Comparison of ENCODE assay signal across 12 cellular contexts in genomic region chr10:119336599-119336998, GRCh38.
"Had no signal": no experiment of that assay in that cellular context is flagged by ENCODE, and none has a peak within 500 bp of the region (broad histone marks: within the 10 kb centered on the region; RNA-seq: fewer than 3 reads in every experiment).

No MANE protein-coding gene starts in this region.

- ATAC-seq: natural killer cell treated with Interleukin-12 subunit alpha and Interleukin-12 subunit beta and Interleukin-15 and Interleukin-18, amount 100 ng/mL, for 72 hours had no signal

- H3K27me3 Mint-ChIP-seq: activated CD4-positive, alpha-beta memory T cell treated with anti-CD3 and anti-CD28 coated beads for 36 hours; activated naive CD8-positive, alpha-beta T cell; natural killer cell treated with Interleukin-12 subunit alpha and Interleukin-12 subunit beta and Interleukin-15 and Interleukin-18, amount 100 ng/mL, for 72 hours had no signal

- DNase-seq: activated CD4-positive, alpha-beta memory T cell treated with anti-CD3 and anti-CD28 coated beads for 36 hours; activated CD4-positive, CD25-positive, alpha-beta regulatory T cell treated with anti-CD3 and anti-CD28 coated beads, Interleukin-2, amount 50 U/mL, for 72 hours; activated gamma-delta T cell; activated T-cell treated with anti-CD3 and anti-CD28 coated beads, Interleukin-2, amount 50 U/mL, for 48 hours; hippocampal formation; SHP77 treated with DMSO at 0.1 percent for 48 hours; small intestine; stimulated activated naive CD4-positive, alpha-beta T cell; substantia nigra; trophoblast cell had no signal

- H3K36me3 Mint-ChIP-seq: natural killer cell treated with Interleukin-12 subunit alpha and Interleukin-12 subunit beta and Interleukin-15 and Interleukin-18, amount 100 ng/mL, for 72 hours had no signal

- H3K27ac Mint-ChIP-seq: activated CD4-positive, alpha-beta memory T cell treated with anti-CD3 and anti-CD28 coated beads for 36 hours; activated naive CD8-positive, alpha-beta T cell; natural killer cell treated with Interleukin-12 subunit alpha and Interleukin-12 subunit beta and Interleukin-15 and Interleukin-18, amount 100 ng/mL, for 72 hours had no signal

- H3K4me3 Mint-ChIP-seq: activated CD4-positive, alpha-beta memory T cell treated with anti-CD3 and anti-CD28 coated beads for 36 hours; activated naive CD8-positive, alpha-beta T cell; natural killer cell treated with Interleukin-12 subunit alpha and Interleukin-12 subunit beta and Interleukin-15 and Interleukin-18, amount 100 ng/mL, for 72 hours had no signal

- H3K9me3 Mint-ChIP-seq: activated CD4-positive, alpha-beta memory T cell treated with anti-CD3 and anti-CD28 coated beads for 36 hours; natural killer cell treated with Interleukin-12 subunit alpha and Interleukin-12 subunit beta and Interleukin-15 and Interleukin-18, amount 100 ng/mL, for 72 hours had no signal

- FAIRE-seq: small intestine had no signal
